Comparison of ENCODE assay signal across 32 cellular contexts in genomic region chr2:219284501-219285347, GRCh38. TPM values are rescaled to one million over a fixed set of nuclear protein-coding genes. Genes with fewer than 3 reads are reported as not detected.
DNase-seq lines count a peak whose midpoint lies in the region; ATAC-seq and TF ChIP-seq lines count a peak whose summit lies in the region.
"Had no signal": no experiment of that assay in that cellular context is flagged by ENCODE, and none has a peak within 500 bp of the region (broad histone marks: within the 10 kb centered on the region; RNA-seq: fewer than 3 reads in every experiment).

No MANE protein-coding gene starts in this region.

- peaks cover 20% of the 10 kb centered on the region for H3K4me1 Mint-ChIP-seq in CD4-positive, alpha-beta T cell (ENCODE audit: low read depth)
- H3K4me1 Mint-ChIP-seq in glutamatergic neuron (ENCODE audit: low read depth, unreplicated experiment) (peaks cover 26% of the 10 kb centered on the region), WTC11 (peaks cover 13% of the 10 kb centered on the region)
- H3K4me1 Mint-ChIP-seq in stimulated activated effector memory CD8-positive, alpha-beta T cell treated with anti-CD3 and anti-CD28 coated beads, Interleukin-12 subunit alpha, Interleukin-12 subunit beta, amount 100 ng/mL, for 72 hours: peaks cover 50% of the 10 kb centered on the region

- no peaks in the 10 kb centered on the region for H3K27me3 ChIP-seq in CD4-positive, alpha-beta T cell (ENCODE audit: control insufficient read depth, insufficient read depth, low read length)
- H3K27me3 ChIP-seq: heart right ventricle had no signal

- POLR2A ChIA-PET in CD4-positive, alpha-beta T cell (lab: Charles Lee): interaction anchor here (1.0 to 1.2 kb wide), 2 partner anchors 10 to 108 kb away, joined by 3 to 5 read pairs; partner anchors contain the start of gene CNPPD1
- POLR2A ChIA-PET in WTC11 (lab: Charles Lee): no interaction called here

- peaks cover 63% of the 10 kb centered on the region for H3K36me3 Mint-ChIP-seq in CD4-positive, alpha-beta T cell (ENCODE audit: low read depth)
- no peaks in the 10 kb centered on the region for H3K36me3 Mint-ChIP-seq in glutamatergic neuron (ENCODE audit: unreplicated experiment)
- peaks cover 63% of the 10 kb centered on the region for H3K36me3 Mint-ChIP-seq in stimulated activated effector memory CD8-positive, alpha-beta T cell treated with anti-CD3 and anti-CD28 coated beads, Interleukin-12 subunit alpha, Interleukin-12 subunit beta, amount 100 ng/mL, for 72 hours
- H3K36me3 Mint-ChIP-seq in WTC11: peaks cover 8% of the 10 kb centered on the region; the same call in 1 of the 2 replicates

- no peak for ATAC-seq in CD4-positive, alpha-beta T cell (ENCODE audit: poor library complexity)
- no peak for ATAC-seq in stimulated activated effector memory CD8-positive, alpha-beta T cell treated with anti-CD3 and anti-CD28 coated beads, Interleukin-12 subunit alpha, Interleukin-12 subunit beta, amount 100 ng/mL, for 72 hours
- no peak for ATAC-seq in WTC11
- no peak for ATAC-seq in GM19035 (IDR thresholded peaks at IDR 0.05; ENCODE audit: unreplicated experiment)
- ATAC-seq: Panc1 had no signal

- H3K9me3 Mint-ChIP-seq in CD4-positive, alpha-beta T cell: no peaks in the 10 kb centered on the region
- peaks cover 5% of the 10 kb centered on the region for H3K9me3 Mint-ChIP-seq in glutamatergic neuron (ENCODE audit: unreplicated experiment)
- no peaks in the 10 kb centered on the region for H3K9me3 Mint-ChIP-seq in stimulated activated effector memory CD8-positive, alpha-beta T cell treated with anti-CD3 and anti-CD28 coated beads, Interleukin-12 subunit alpha, Interleukin-12 subunit beta, amount 100 ng/mL, for 72 hours
- no peaks in the 10 kb centered on the region for H3K9me3 Mint-ChIP-seq in WTC11
- H3K9me3 Mint-ChIP-seq: brain; H9; stimulated activated naive CD8-positive, alpha-beta T cell treated with anti-CD3 and anti-CD28 coated beads, Interleukin-15, amount 100 ng/mL, for 72 hours had no signal

- H3K27me3 Mint-ChIP-seq in CD4-positive, alpha-beta T cell: no peaks in the 10 kb centered on the region
- H3K27me3 Mint-ChIP-seq in glutamatergic neuron (ENCODE audit: unreplicated experiment) (peaks cover 3% of the 10 kb centered on the region), WTC11 (ENCODE audit: low read depth) (no peaks in the 10 kb centered on the region)
- H3K27me3 Mint-ChIP-seq: brain; stimulated activated naive CD8-positive, alpha-beta T cell treated with anti-CD3 and anti-CD28 coated beads, Interleukin-15, amount 100 ng/mL, for 72 hours had no signal

- no peak overlapping the region for H3K27ac Mint-ChIP-seq in CD4-positive, alpha-beta T cell
- H3K27ac Mint-ChIP-seq in glutamatergic neuron (ENCODE audit: unreplicated experiment): peak overlapping the region; percentile 41
- H3K27ac Mint-ChIP-seq in stimulated activated effector memory CD8-positive, alpha-beta T cell treated with anti-CD3 and anti-CD28 coated beads, Interleukin-12 subunit alpha, Interleukin-12 subunit beta, amount 100 ng/mL, for 72 hours: peak overlapping the region; percentile 81
- H3K27ac Mint-ChIP-seq in WTC11: no peak overlapping the region

- H3K4me3 Mint-ChIP-seq in CD4-positive, alpha-beta T cell: no peak overlapping the region
- H3K4me3 Mint-ChIP-seq in glutamatergic neuron (ENCODE audit: unreplicated experiment) (no peak overlapping the region), WTC11 (no peak overlapping the region)
- H3K4me3 Mint-ChIP-seq in stimulated activated effector memory CD8-positive, alpha-beta T cell treated with anti-CD3 and anti-CD28 coated beads, Interleukin-12 subunit alpha, Interleukin-12 subunit beta, amount 100 ng/mL, for 72 hours: no peak overlapping the region
- H3K4me3 Mint-ChIP-seq: stimulated activated naive CD8-positive, alpha-beta T cell treated with anti-CD3 and anti-CD28 coated beads, Interleukin-15, amount 100 ng/mL, for 72 hours had no signal

- CTCF ChIA-PET in CD4-positive, alpha-beta T cell (lab: Charles Lee): interaction anchor here (12.0 kb wide), 1 partner anchor 10 kb away, joined by 190 read pairs; no protein-coding TSS in a partner anchor
- CTCF ChIA-PET in WTC11 (lab: Charles Lee): interaction anchor here (1.6 to 3.4 kb wide), 2 partner anchors 10 to 16 kb away, joined by 6 to 62 read pairs; no protein-coding TSS in a partner anchor

- no peaks in the 10 kb centered on the region for H3K9me3 ChIP-seq in CD4-positive, alpha-beta T cell (ENCODE audit: control insufficient read depth, low read length)
- H3K9me3 ChIP-seq: heart right ventricle, neutrophil had no signal

- H3K27ac ChIP-seq in CD4-positive, alpha-beta T cell (ENCODE audit: low read depth, low read length): peak overlapping the region; percentile 13
- H3K27ac ChIP-seq: C4-2B, neutrophil had no signal

- intact Hi-C loops in CD4-positive, alpha-beta T cell (cut with DNase I, micrococcal nuclease): no loop called here

- DNase-seq in CD4-positive, alpha-beta T cell: no peak
- peak; percentile 14 for DNase-seq in amniotic epithelial cell (ENCODE audit: low read depth)
- no peak for DNase-seq in glutamatergic neuron
- DNase-seq in stimulated activated effector memory CD8-positive, alpha-beta T cell treated with anti-CD3 and anti-CD28 coated beads, Interleukin-12 subunit alpha, Interleukin-12 subunit beta, amount 100 ng/mL, for 72 hours (ENCODE audit: low spot score in 2 of 2): no peak
- DNase-seq in WTC11 (ENCODE audit: low spot score): no peak
- DNase-seq in NCI-H345 treated with DMSO at 0.1 percent for 48 hours (lab: John Stamatoyannopoulos, UW; ENCODE audit: unreplicated experiment): no peak
- DNase-seq in DMS 273 (lab: John Stamatoyannopoulos, UW; ENCODE audit: unreplicated experiment): no peak
- DNase-seq: ACHN; activated CD4-positive, alpha-beta T cell treated with anti-CD3 and anti-CD28 coated beads, Interleukin-2, amount 50 U/mL, for 4 hours; activated CD8-positive, alpha-beta memory T cell treated with anti-CD3 and anti-CD28 coated beads, Interleukin-2, amount 50 U/mL, for 4 hours; activated effector memory CD4-positive, alpha-beta T cell treated with anti-CD3 and anti-CD28 coated beads, Interleukin-2, amount 50 U/mL, for 16 hours; cortex of kidney; DMS 273 treated with DMSO at 0.1 percent for 48 hours; H9; heart right ventricle; left ventricle myocardium superior; MM.1S; NCI-H1436; NCI-H524; NK-92 treated with Interleukin-12 subunit alpha and Interleukin-12 subunit beta, amount 100 ng/mL, for 24 hours; stimulated activated CD4-positive, alpha-beta T cell treated with anti-CD3 and anti-CD28 coated beads, Interleukin-12 subunit alpha, Interleukin-12 subunit beta, amount 100 ng/mL, for 4 hours; stimulated activated CD4-positive, alpha-beta T cell treated with anti-CD3 and anti-CD28 coated beads, Interleukin-4, amount 100 ng/mL, for 4 hours; stimulated activated naive CD8-positive, alpha-beta T cell treated with anti-CD3 and anti-CD28 coated beads, Interleukin-15, amount 100 ng/mL, for 72 hours had no signal

- TF ChIP-seq CTCF in CD4-positive, alpha-beta T cell (IDR thresholded peaks at IDR 0.05): no peak
- no peak for TF ChIP-seq CTCF in glutamatergic neuron (IDR thresholded peaks at IDR 0.05; ENCODE audit: partially characterized antibody, unreplicated experiment)
- TF ChIP-seq CTCF in WTC11 (IDR thresholded peaks at IDR 0.05): no peak

TF ChIP-seq in WTC11, 78 proteins besides CTCF, POLR2A, EP300 and RAD21:
- TF ChIP-seq ZNF263 (CRISPR knock-in tag; IDR thresholded peaks at IDR 0.05; ENCODE audit: low read depth) (no peak), CDX4 (CRISPR knock-in tag; IDR thresholded peaks at IDR 0.05; ENCODE audit: borderline replicate concordance) (no peak)

RNA-seq across cellular contexts. Expression of gene DNAJB2, which starts 5.6 kb away (rescaled TPM):
- total RNA-seq in CD4-positive, alpha-beta T cell: 100 to 1,000 TPM; 151 to 161 TPM
- total RNA-seq in glutamatergic neuron (ENCODE audit: unreplicated experiment): 124 TPM
- 36.1 to 42.8 TPM (median 40.3 TPM) in 3 replicates for total RNA-seq in WTC11 (2021)

RNA-seq across cellular contexts. Expression of gene PTPRN, which starts 24.5 kb away (rescaled TPM):
- not detected for total RNA-seq in CD4-positive, alpha-beta T cell
- total RNA-seq in glutamatergic neuron (ENCODE audit: unreplicated experiment): 104 TPM
- total RNA-seq in WTC11 (2021): 3.8 to 5.7 TPM (median 5.2 TPM) in 3 replicates
- total RNA-seq: left ventricle myocardium superior; T-helper 1 cell treated with Interleukin-12 subunit alpha and Interleukin-12 subunit beta and Interleukin-4 antibody, amounts not matched to agents 30 ng/mL and 1 ng/mL, for 36 hours; ureter had no signal

RNA-seq across cellular contexts. Expression of gene TUBA4A, which starts 31.0 kb away (rescaled TPM):
- total RNA-seq in CD4-positive, alpha-beta T cell: 100 to 1,000 TPM; 183 to 185 TPM
- total RNA-seq in glutamatergic neuron (ENCODE audit: unreplicated experiment): 27.5 TPM
- total RNA-seq in WTC11 (2021): 40.8 to 58.7 TPM (median 52.3 TPM) in 3 replicates
- total RNA-seq: SK-MEL-5 had no signal

RNA-seq across cellular contexts. Expression of gene TUBA4B, which starts 31.7 kb away (rescaled TPM):
- not detected for total RNA-seq in CD4-positive, alpha-beta T cell
- total RNA-seq in glutamatergic neuron (ENCODE audit: unreplicated experiment) (not detected), WTC11 (2021) (0.20 TPM in 1 of 3 replicates, not detected in the others)
- total RNA-seq: H9, heart right ventricle, K562, left ventricle myocardium superior, SK-MEL-5, ureter had no signal

RNA-seq across cellular contexts. Expression of gene STK16, which starts 39.4 kb away (rescaled TPM):
- total RNA-seq in CD4-positive, alpha-beta T cell: 10 to 100 TPM; 11.2 to 14.1 TPM
- total RNA-seq in glutamatergic neuron (ENCODE audit: unreplicated experiment) (32.2 TPM), WTC11 (2021) (27.4 to 28.8 TPM (median 27.5 TPM) in 3 replicates)

Comparison
In these comparisons a context has a peak if more than half of its experiments do, and no peak if none do; other contexts are left out.
1. H3K27ac Mint-ChIP-seq: peak in glutamatergic neuron (single experiment) and stimulated activated effector memory CD8-positive, alpha-beta T cell treated with anti-CD3 and anti-CD28 coated beads, Interleukin-12 subunit alpha, Interleukin-12 subunit beta, amount 100 ng/mL, for 72 hours (single experiment); none in CD4-positive, alpha-beta T cell (single experiment) and WTC11 (single experiment).
2. RNA of gene PTPRN, which starts 24.5 kb away (total RNA-seq): 104 TPM in glutamatergic neuron (single experiment); 3.8 to 5.7 TPM in WTC11 and not detected in CD4-positive, alpha-beta T cell; every median in the first group is over 10 times any median in the second.